In the genomic region with DNA sequence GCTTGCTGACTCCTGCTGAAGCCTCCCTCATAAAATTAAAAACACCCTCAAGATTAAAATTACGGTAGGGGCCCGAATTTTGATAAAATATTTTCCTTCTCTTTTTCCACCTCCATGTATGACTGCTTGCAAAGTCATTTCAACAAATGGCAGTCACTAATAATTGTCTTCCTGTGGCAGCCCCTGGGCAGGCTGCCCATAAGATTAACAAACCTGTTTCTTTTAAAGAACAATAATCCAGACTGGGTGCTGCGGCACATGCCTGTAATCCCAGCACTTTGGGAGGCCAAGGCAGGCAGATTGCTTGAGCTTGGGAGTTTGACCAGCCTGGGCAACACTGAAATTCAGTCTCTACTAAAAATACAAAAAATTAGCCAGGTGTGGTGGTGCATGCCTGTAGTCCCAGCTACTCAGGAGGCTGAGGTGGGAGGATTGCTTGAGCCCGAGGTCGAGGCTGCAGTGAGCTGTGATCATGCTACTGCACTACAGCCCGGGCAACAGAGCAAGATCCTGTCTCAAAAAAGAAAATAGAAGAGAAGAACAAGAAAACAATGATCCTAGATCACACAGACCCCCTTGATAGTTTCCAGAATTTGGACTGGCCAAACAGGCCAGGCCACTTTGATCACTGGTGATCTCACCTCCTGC, we compare ENCODE assay signal across 19 cellular contexts. TPM values are rescaled to one million over a fixed set of nuclear protein-coding genes. Genes with fewer than 3 reads are reported as not detected.
DNase-seq lines count a peak whose midpoint lies in the region; ATAC-seq and TF ChIP-seq lines count a peak whose summit lies in the region.
"Had no signal": no experiment of that assay in that cellular context is flagged by ENCODE, and none has a peak within 500 bp of the region (broad histone marks: within the 10 kb centered on the region; RNA-seq: fewer than 3 reads in every experiment).

No MANE protein-coding gene starts in this region.

- H3K4me1 Mint-ChIP-seq in stimulated activated naive B cell treated with anti-CD40 and anti-IgM and Interleukin-4, amounts not matched to agents 10 μg/mL and 1 μg/mL and 100 μg/mL, for 72 hours = peaks cover 32 to 67% of the 10 kb centered on the region in 2 donors

- H2AFZ ChIP-seq in PC-3 (ENCODE audit: low read length) = no peak overlapping the region

- DNase-seq in DMS 273 (lab: John Stamatoyannopoulos, UW; ENCODE audit: unreplicated experiment) (peak; percentile 6), DMS 273 treated with DMSO at 0.1 percent for 48 hours (lab: John Stamatoyannopoulos, UW) (no peak), PC-3 (peak; percentile 86), right cardiac atrium (peak in 1 of 3 donors; percentile 49), NCI-H526 (lab: John Stamatoyannopoulos, UW) (no peak), GM13977 (ENCODE audit: low spot score) (no peak)
- DNase-seq in stimulated activated naive B cell treated with anti-CD40 and anti-IgM and Interleukin-4, amounts not matched to agents 10 μg/mL and 1 μg/mL and 100 μg/mL, for 72 hours = no peak
- DNase-seq: activated CD4-positive, alpha-beta T cell treated with anti-CD3 and anti-CD28 coated beads for 36 hours; CD4-positive, alpha-beta memory T cell; GDM1; HCEC 1CT; left cardiac atrium; NCI-H1105 treated with DMSO at 0.1 percent for 48 hours; NK-92 treated with Interleukin-12 subunit alpha and Interleukin-12 subunit beta, amount 100 ng/mL, for 24 hours; psoas muscle; T-helper 2 cell had no signal

- POLR2A ChIA-PET in PC-3 (lab: Charles Lee; ENCODE audit: unreplicated experiment) = no interaction called here

- intact Hi-C loops in PC-3 (cut with micrococcal nuclease) = loop anchor here (10.0 kb wide), 1 partner anchor 215 kb away; no protein-coding TSS in a partner anchor
- intact Hi-C loops in right cardiac atrium (cut with DNase I) = no loop called here

- H3K27ac ChIP-seq in PC-3 (ENCODE audit: low read length) (peak overlapping the region; percentile 46), right cardiac atrium (ENCODE audit: low read length) (peak overlapping the region; percentile 83)

- no peaks in the 10 kb centered on the region for H3K27me3 Mint-ChIP-seq in stimulated activated naive B cell treated with anti-CD40 and anti-IgM and Interleukin-4, amounts not matched to agents 10 μg/mL and 1 μg/mL and 100 μg/mL, for 72 hours
- H3K27me3 Mint-ChIP-seq: activated CD4-positive, alpha-beta T cell treated with anti-CD3 and anti-CD28 coated beads for 36 hours; activated naive CD4-positive, alpha-beta T cell treated with anti-CD3 and anti-CD28 coated beads, Interleukin-2, amount 50 U/mL, for 24 hours; CD4-positive, alpha-beta memory T cell had no signal

- no peak overlapping the region for H3K9ac ChIP-seq in PC-3 (ENCODE audit: low read length)

- H3K9me3 ChIP-seq in PC-3 (ENCODE audit: low read length) (no peaks in the 10 kb centered on the region), right cardiac atrium (ENCODE audit: control insufficient read depth, low read length) (no peaks in the 10 kb centered on the region)
- H3K9me3 ChIP-seq: psoas muscle, thoracic aorta had no signal

- H3K36me3 ChIP-seq in PC-3 (ENCODE audit: low read depth, low read length) = peaks cover 11% of the 10 kb centered on the region; the same call in 1 of the 2 replicates

- H3K79me2 ChIP-seq in PC-3 (ENCODE audit: low read length) = peaks cover 87% of the 10 kb centered on the region

- H3K27me3 ChIP-seq in PC-3 (ENCODE audit: low read length) (no peaks in the 10 kb centered on the region), right cardiac atrium (ENCODE audit: control insufficient read depth, insufficient read depth) (no peaks in the 10 kb centered on the region)

- H3K4me3 ChIP-seq in PC-3 (ENCODE audit: low read length) = no peak overlapping the region
- peak overlapping the region; percentile 20 for H3K4me3 ChIP-seq in right cardiac atrium (ENCODE audit: low read length)
- H3K4me3 ChIP-seq: psoas muscle had no signal

- H3K4me3 Mint-ChIP-seq in stimulated activated naive B cell treated with anti-CD40 and anti-IgM and Interleukin-4, amounts not matched to agents 10 μg/mL and 1 μg/mL and 100 μg/mL, for 72 hours = no peak overlapping the region
- H3K4me3 Mint-ChIP-seq: activated CD4-positive, alpha-beta T cell treated with anti-CD3 and anti-CD28 coated beads for 36 hours; activated naive CD4-positive, alpha-beta T cell treated with anti-CD3 and anti-CD28 coated beads, Interleukin-2, amount 50 U/mL, for 24 hours; CD4-positive, alpha-beta memory T cell had no signal

- BruUV-seq in PC-3 (replicated peaks; lab: Mats Ljungman, UMichigan) = no TSS peak

- peak overlapping the region; percentile 10 for H3K27ac Mint-ChIP-seq in stimulated activated naive B cell treated with anti-CD40 and anti-IgM and Interleukin-4, amounts not matched to agents 10 μg/mL and 1 μg/mL and 100 μg/mL, for 72 hours
- H3K27ac Mint-ChIP-seq: activated CD4-positive, alpha-beta T cell treated with anti-CD3 and anti-CD28 coated beads for 36 hours; activated naive CD4-positive, alpha-beta T cell treated with anti-CD3 and anti-CD28 coated beads, Interleukin-2, amount 50 U/mL, for 24 hours had no signal

- H4K20me1 ChIP-seq in PC-3 (ENCODE audit: low read length) = no peaks in the 10 kb centered on the region

- no peak for TF ChIP-seq CTCF in PC-3 (conservative IDR thresholded peaks at IDR 0.05; ENCODE audit: low read depth, low read length)
- TF ChIP-seq CTCF in GM13977 (IDR thresholded peaks at IDR 0.05; ENCODE audit: extremely low read depth, insufficient read depth, missing control alignments) = no peak

- peak; percentile 54 for ATAC-seq in PC-3
- peak in 1 of 2 donors; percentile 52 for ATAC-seq in right cardiac atrium
- ATAC-seq in stimulated activated naive B cell treated with anti-CD40 and anti-IgM and Interleukin-4, amounts not matched to agents 10 μg/mL and 1 μg/mL and 100 μg/mL, for 72 hours (replicated peaks) = no peak
- ATAC-seq in GM21360 (IDR thresholded peaks at IDR 0.05; ENCODE audit: unreplicated experiment) = no peak
- ATAC-seq: activated CD4-positive, alpha-beta T cell treated with anti-CD3 and anti-CD28 coated beads for 36 hours had no signal

- H3K4me2 ChIP-seq in PC-3 (ENCODE audit: low read length) = peak overlapping the region; percentile 34

- in situ Hi-C loops in GM13977 (cut with MboI; ENCODE audit: low pct_unique_long_range_greater_than_20kb, low sequenced_read_pairs, unreplicated experiment) = no loop called here

- WGBS in right cardiac atrium = 70% methylated on average over 6 of the region's 6 CpGs

- CTCF ChIA-PET in PC-3 (lab: Charles Lee) = interaction anchor here (0.6 to 0.7 kb wide), 3 partner anchors 25 to 103 kb away, joined by 3 to 4 read pairs (median 3); no protein-coding TSS in a partner anchor

- no peaks in the 10 kb centered on the region for H3K9me2 ChIP-seq in PC-3 (replicated peaks; ENCODE audit: low read length)

- H3K4me1 ChIP-seq in PC-3 (ENCODE audit: insufficient read depth, low read length) (peaks cover 29% of the 10 kb centered on the region), right cardiac atrium (ENCODE audit: control insufficient read depth, insufficient read depth, low read length) (peaks cover 4% of the 10 kb centered on the region)

- H3K36me3 Mint-ChIP-seq in stimulated activated naive B cell treated with anti-CD40 and anti-IgM and Interleukin-4, amounts not matched to agents 10 μg/mL and 1 μg/mL and 100 μg/mL, for 72 hours = peaks cover 40% of the 10 kb centered on the region in 2 donors

- H3F3A ChIP-seq in PC-3 (ENCODE audit: low read length, unreplicated experiment) = no peaks in the 10 kb centered on the region

- H3K9me3 Mint-ChIP-seq in stimulated activated naive B cell treated with anti-CD40 and anti-IgM and Interleukin-4, amounts not matched to agents 10 μg/mL and 1 μg/mL and 100 μg/mL, for 72 hours = no peaks in the 10 kb centered on the region
- H3K9me3 Mint-ChIP-seq: activated naive CD4-positive, alpha-beta T cell treated with anti-CD3 and anti-CD28 coated beads, Interleukin-2, amount 50 U/mL, for 24 hours; CD4-positive, alpha-beta memory T cell had no signal

RNA-seq across cellular contexts. Expression of gene SAV1, which starts 8.7 kb away (rescaled TPM):
- total RNA-seq in PC-3 (2014; rRNA removed) (66.2 and 87.1 TPM in 2 replicates), right cardiac atrium (10 to 100 TPM; 28.0 to 31.2 (median 29.2) TPM)
- polyA plus RNA-seq in right cardiac atrium = 20.3 TPM

Comparison
In these comparisons a context has a peak if more than half of its experiments do, and no peak if none do; other contexts are left out.
1. DNase-seq: peak in DMS 273 (single experiment) and PC-3 (single experiment); none in DMS 273 treated with DMSO at 0.1 percent for 48 hours (single experiment), stimulated activated naive B cell treated with anti-CD40 and anti-IgM and Interleukin-4, amounts not matched to agents 10 μg/mL and 1 μg/mL and 100 μg/mL, for 72 hours (single experiment), NCI-H526 (0 of 2) and GM13977 (single experiment).